Comparison of ENCODE assay signal across 14 cellular contexts in genomic region chr20:38581013-38581412, GRCh38. TPM values are rescaled to one million over a fixed set of nuclear protein-coding genes. Genes with fewer than 3 reads are reported as not detected.
DNase-seq lines count a peak whose midpoint lies in the region; ATAC-seq, FAIRE-seq and TF ChIP-seq lines count a peak whose summit lies in the region.
"Had no signal": no experiment of that assay in that cellular context is flagged by ENCODE, and none has a peak within 500 bp of the region (broad histone marks: within the 10 kb centered on the region; RNA-seq: fewer than 3 reads in every experiment).

Gene ADIG (plus strand): TSS chr20:38581197. CDS start chr20:38581251, 54 bp downstream.

- H4K20me1 ChIP-seq in BLaER1 treated with 17β-estradiol and CSF1 and Interleukin-3, amounts not matched to agents 10 nM and 100 nM: peaks cover 0 to 22% (median 0%) of the 10 kb centered on the region in 11 experiments; a peak in 5 of 22 replicates

- H3K27ac Mint-ChIP-seq in effector memory CD8-positive, alpha-beta T cell: peak within 1 kb of the TSS; percentile 78 to 84

- peaks cover under 1% of the 10 kb centered on the region for H3K36me3 Mint-ChIP-seq in effector memory CD8-positive, alpha-beta T cell (ENCODE audit: insufficient read depth)

- intact Hi-C loops in mucosa of descending colon (cut with DNase I, micrococcal nuclease): no loop called here

- H3K4me1 Mint-ChIP-seq in effector memory CD8-positive, alpha-beta T cell (ENCODE audit: low read depth in 2 of 2): peaks cover 2 to 3% of the 10 kb centered on the region in 2 donors

- no peak within 1 kb of the TSS for H3K4me3 ChIP-seq in BLaER1 treated with 17β-estradiol and CSF1 and Interleukin-3, amounts not matched to agents 10 nM and 100 nM
- no peak within 1 kb of the TSS for H3K4me3 ChIP-seq in mucosa of descending colon
- H3K4me3 ChIP-seq: gastroesophageal sphincter, SJSA1, tibial artery had no signal

- ATAC-seq in effector memory CD8-positive, alpha-beta T cell (replicated peaks): no peak
- ATAC-seq in mucosa of descending colon: peak; percentile 23
- no peak for ATAC-seq in GM21423 (IDR thresholded peaks at IDR 0.05; ENCODE audit: unreplicated experiment)
- ATAC-seq in GM21528 (IDR thresholded peaks at IDR 0.05; ENCODE audit: low FRiP score, unreplicated experiment): no peak
- no peak for ATAC-seq in GM19324 (IDR thresholded peaks at IDR 0.05; ENCODE audit: low FRiP score, unreplicated experiment)
- ATAC-seq: gastroesophageal sphincter had no signal

- no peak within 1 kb of the TSS for H3K4me3 Mint-ChIP-seq in effector memory CD8-positive, alpha-beta T cell
- H3K4me3 Mint-ChIP-seq: central memory CD8-positive, alpha-beta T cell had no signal

- no peak for TF ChIP-seq CTCF in mucosa of descending colon (IDR thresholded peaks at IDR 0.05)

- H3K9ac ChIP-seq in BLaER1 treated with 17β-estradiol and CSF1 and Interleukin-3, amounts not matched to agents 10 nM and 100 nM: peak within 1 kb of the TSS in 2 of 11 experiments; percentile 11 to 24; a peak in 1 of 22 replicates

- peak; percentile 15 for DNase-seq in NCI-H1436 (lab: John Stamatoyannopoulos, UW)
- DNase-seq in effector memory CD8-positive, alpha-beta T cell: no peak
- no peak for DNase-seq in mucosa of descending colon
- DNase-seq in RCC 7860 (ENCODE audit: low spot score): no peak
- DNase-seq: COR-L47, NCI-H1092 treated with DMSO at 0.1 percent for 48 hours had no signal

- H3K36me3 ChIP-seq in BLaER1 treated with 17β-estradiol and CSF1 and Interleukin-3, amounts not matched to agents 10 nM and 100 nM: peaks cover 6 to 25% (median 16%) of the 10 kb centered on the region in 11 experiments; a peak in 21 of 22 replicates
- no peaks in the 10 kb centered on the region for H3K36me3 ChIP-seq in mucosa of descending colon (ENCODE audit: low read depth)

- H3K9me3 ChIP-seq in BLaER1 treated with 17β-estradiol and CSF1 and Interleukin-3, amounts not matched to agents 10 nM and 100 nM (replicated peaks in 1 of 11): no peaks in the 10 kb centered on the region
- no peaks in the 10 kb centered on the region for H3K9me3 ChIP-seq in mucosa of descending colon
- H3K9me3 ChIP-seq: gastroesophageal sphincter, SJSA1, tibial artery had no signal

- FAIRE-seq in RCC 7860 (lab: Jason Lieb, UNC): no peak

- no peak within 1 kb of the TSS; a peak in 1 of 22 replicates for H3K27ac ChIP-seq in BLaER1 treated with 17β-estradiol and CSF1 and Interleukin-3, amounts not matched to agents 10 nM and 100 nM
- H3K27ac ChIP-seq: gastroesophageal sphincter, SJSA1, tibial artery had no signal

- no peaks in the 10 kb centered on the region for H3K9me3 Mint-ChIP-seq in effector memory CD8-positive, alpha-beta T cell
- H3K9me3 Mint-ChIP-seq: central memory CD8-positive, alpha-beta T cell had no signal

- H3K4me2 ChIP-seq in BLaER1 treated with 17β-estradiol and CSF1 and Interleukin-3, amounts not matched to agents 10 nM and 100 nM: peak within 1 kb of the TSS; percentile 21 to 73 (median 48); a peak in 21 of 22 replicates

- no peaks in the 10 kb centered on the region for H3K27me3 ChIP-seq in BLaER1 treated with 17β-estradiol and CSF1 and Interleukin-3, amounts not matched to agents 10 nM and 100 nM
- H3K27me3 ChIP-seq: SJSA1 had no signal

- H3K27me3 Mint-ChIP-seq in effector memory CD8-positive, alpha-beta T cell: no peaks in the 10 kb centered on the region
- H3K27me3 Mint-ChIP-seq: central memory CD8-positive, alpha-beta T cell had no signal

- H3K4me1 ChIP-seq in BLaER1 treated with 17β-estradiol and CSF1 and Interleukin-3, amounts not matched to agents 10 nM and 100 nM: peaks cover 16 to 40% (median 35%) of the 10 kb centered on the region in 10 experiments; a peak in 19 of 20 replicates
- no peaks in the 10 kb centered on the region for H3K4me1 ChIP-seq in mucosa of descending colon (ENCODE audit: low read depth)
- H3K4me1 ChIP-seq: gastroesophageal sphincter, SJSA1 had no signal

RNA-seq across cellular contexts. Expression of gene ADIG, which starts in this region (rescaled TPM):
- not detected for total RNA-seq in mucosa of descending colon
- total RNA-seq: gastroesophageal sphincter, SJSA1 had no signal

Comparison
In these comparisons a context has a peak if more than half of its experiments do, and no peak if none do; other contexts are left out.
1. Peak in ATAC-seq in mucosa of descending colon; RNA of the gene not detected or under 1 TPM.